Comparison of ENCODE assay signal across 11 cellular contexts in the genomic region with DNA sequence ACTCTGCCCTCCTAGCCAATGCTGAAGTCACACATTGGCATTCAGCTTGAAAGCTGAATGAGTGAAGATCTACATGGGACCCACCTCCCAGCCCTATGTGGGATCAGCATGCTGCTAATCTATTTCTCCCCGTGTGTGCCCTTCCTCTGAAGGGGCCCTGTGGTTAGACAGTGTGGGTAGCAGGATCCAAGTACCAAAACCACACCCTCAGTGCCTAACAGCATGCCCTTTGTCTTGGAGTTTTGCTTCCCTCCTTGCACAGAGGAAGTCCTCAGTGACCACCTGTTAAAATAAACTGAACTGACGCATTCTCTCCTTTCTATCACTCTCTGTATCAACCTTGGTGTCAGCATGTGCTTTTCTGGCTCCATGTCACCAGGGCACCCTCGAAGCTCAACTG.
DNase-seq lines count a peak whose midpoint lies in the region; ATAC-seq and TF ChIP-seq lines count a peak whose summit lies in the region.
"Had no signal": no experiment of that assay in that cellular context is flagged by ENCODE, and none has a peak within 500 bp of the region (broad histone marks: within the 10 kb centered on the region; RNA-seq: fewer than 3 reads in every experiment).

No MANE protein-coding gene starts in this region.

- DNase-seq in CD1c-positive myeloid dendritic cell (ENCODE audit: extremely low spot score) (peak; percentile 60), SIG-M5 (lab: John Stamatoyannopoulos, UW) (peak; percentile 67), erythroblast (lab: John Stamatoyannopoulos, UW) (peak; percentile 37 to 58), Ammon's horn (ENCODE audit: low spot score) (no peak), NCI-H2029 treated with DMSO at 0.1 percent for 48 hours (lab: John Stamatoyannopoulos, UW) (no peak)
- DNase-seq in activated CD4-positive, alpha-beta T cell treated with anti-CD3 and anti-CD28 coated beads, Interleukin-2, amount 50 U/mL, for 48 hours, result no peak
- DNase-seq in stimulated activated CD4-positive, alpha-beta T cell treated with anti-CD3 and anti-CD28 coated beads, Interleukin-15, amount 100 ng/mL, for 24 hours, result no peak
- DNase-seq: activated T-cell treated with anti-CD3 and anti-CD28 coated beads, Interleukin-2, amount 50 U/mL, for 4 hours; NCI-H1417 treated with DMSO at 0.1 percent for 48 hours; T-helper 9 cell had no signal

- TF ChIP-seq POLR2A in erythroblast (IDR thresholded peaks at IDR 0.05; ENCODE audit: low read length), result no peak

- peak; percentile 68 for ATAC-seq in HG03097 (IDR thresholded peaks at IDR 0.05; ENCODE audit: low FRiP score, unreplicated experiment)

Comparison
In these comparisons a context has a peak if more than half of its experiments do, and no peak if none do; other contexts are left out.
1. DNase-seq: peak in CD1c-positive myeloid dendritic cell (single experiment), SIG-M5 (single experiment) and erythroblast (2 of 2); none in Ammon's horn (single experiment), NCI-H2029 treated with DMSO at 0.1 percent for 48 hours (single experiment), activated CD4-positive, alpha-beta T cell treated with anti-CD3 and anti-CD28 coated beads, Interleukin-2, amount 50 U/mL, for 48 hours (0 of 2) and stimulated activated CD4-positive, alpha-beta T cell treated with anti-CD3 and anti-CD28 coated beads, Interleukin-15, amount 100 ng/mL, for 24 hours (single experiment).